In the genomic region with DNA sequence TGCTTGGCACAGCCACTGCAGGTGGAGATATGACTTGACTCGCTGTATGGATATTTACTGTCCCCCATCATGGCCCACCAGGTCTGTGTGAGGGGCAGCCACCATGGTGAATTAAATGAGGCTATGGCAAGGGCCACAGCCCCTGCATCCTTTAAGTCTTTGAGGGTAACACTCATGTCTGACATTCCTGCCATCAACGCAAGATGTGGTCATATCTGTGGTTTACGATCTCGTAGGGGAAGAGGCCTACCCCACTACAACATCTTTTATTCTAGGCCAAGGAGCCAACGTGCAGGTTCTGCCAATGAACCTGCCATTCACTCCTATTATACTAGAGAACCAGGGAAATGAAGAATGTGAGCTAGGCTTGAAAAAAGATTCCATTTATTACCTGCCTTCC, we compare ENCODE assay signal across 17 cellular contexts.
"Had no signal": no experiment of that assay in that cellular context is flagged by ENCODE, and none has a peak within 500 bp of the region (broad histone marks: within the 10 kb centered on the region; RNA-seq: fewer than 3 reads in every experiment).

No MANE protein-coding gene starts in this region.

- H3K27ac Mint-ChIP-seq: activated CD4-positive, alpha-beta T cell treated with anti-CD3 and anti-CD28 coated beads, Interleukin-2, amount 10 ng/mL, durations not matched to agents 7 days and 5 days; activated naive CD4-positive, alpha-beta T cell treated with anti-CD3 and anti-CD28 coated beads, Interleukin-2, amount 50 U/mL, for 24 hours; activated T-cell treated with anti-CD3 and anti-CD28 coated beads, Interleukin-2, amount 50 U/mL, for 24 hours; progenitor cell of endocrine pancreas; stimulated activated naive CD8-positive, alpha-beta T cell treated with anti-CD3 and anti-CD28 coated beads, Interleukin-15, amount 100 ng/mL, for 72 hours had no signal

- H3K27me3 ChIP-seq: brain microvascular endothelial cell, esophagus squamous epithelium, right lobe of liver, upper lobe of left lung had no signal

- ATAC-seq: mucosa of descending colon; naive thymus-derived CD8-positive, alpha-beta T cell; stimulated activated naive CD8-positive, alpha-beta T cell treated with anti-CD3 and anti-CD28 coated beads, Interleukin-15, amount 100 ng/mL, for 72 hours had no signal

- H3K27me3 Mint-ChIP-seq: activated naive CD4-positive, alpha-beta T cell treated with anti-CD3 and anti-CD28 coated beads, Interleukin-2, amount 50 U/mL, for 24 hours; central memory CD8-positive, alpha-beta T cell; naive thymus-derived CD8-positive, alpha-beta T cell; progenitor cell of endocrine pancreas had no signal

- H3K4me3 Mint-ChIP-seq: activated CD4-positive, alpha-beta T cell treated with anti-CD3 and anti-CD28 coated beads, Interleukin-2, amount 10 ng/mL, durations not matched to agents 7 days and 5 days; activated naive CD4-positive, alpha-beta T cell treated with anti-CD3 and anti-CD28 coated beads, Interleukin-2, amount 50 U/mL, for 24 hours; activated T-cell treated with anti-CD3 and anti-CD28 coated beads, Interleukin-2, amount 50 U/mL, for 24 hours; central memory CD8-positive, alpha-beta T cell; stimulated activated naive CD8-positive, alpha-beta T cell treated with anti-CD3 and anti-CD28 coated beads, Interleukin-15, amount 100 ng/mL, for 72 hours had no signal

- H3K36me3 Mint-ChIP-seq: activated naive CD4-positive, alpha-beta T cell treated with anti-CD3 and anti-CD28 coated beads, Interleukin-2, amount 50 U/mL, for 24 hours; naive thymus-derived CD8-positive, alpha-beta T cell had no signal

- DNase-seq: activated CD4-positive, alpha-beta T cell treated with anti-CD3 and anti-CD28 coated beads, Interleukin-2, amount 10 ng/mL, durations not matched to agents 7 days and 5 days; activated effector memory CD4-positive, alpha-beta T cell treated with Interleukin-2 at 50 U/mL for 16 hours; activated T-cell treated with anti-CD3 and anti-CD28 coated beads, Interleukin-2, amount 50 U/mL, for 24 hours; brain microvascular endothelial cell; cortex of kidney; effector CD4-positive, alpha-beta T cell; esophagus squamous epithelium; hippocampal formation; left ventricle myocardium inferior; mucosa of descending colon; naive thymus-derived CD8-positive, alpha-beta T cell; right lobe of liver; stimulated activated naive CD8-positive, alpha-beta T cell treated with anti-CD3 and anti-CD28 coated beads, Interleukin-15, amount 100 ng/mL, for 72 hours; upper lobe of left lung had no signal

- H3K9me3 ChIP-seq: esophagus squamous epithelium, left ventricle myocardium inferior, mucosa of descending colon, right lobe of liver, upper lobe of left lung had no signal

- H3K9me3 Mint-ChIP-seq: activated naive CD4-positive, alpha-beta T cell treated with anti-CD3 and anti-CD28 coated beads, Interleukin-2, amount 50 U/mL, for 24 hours; central memory CD8-positive, alpha-beta T cell had no signal

- H3K4me3 ChIP-seq: esophagus squamous epithelium, left ventricle myocardium inferior, mucosa of descending colon, right lobe of liver, upper lobe of left lung had no signal

- H3K27ac ChIP-seq: brain microvascular endothelial cell, esophagus squamous epithelium, left ventricle myocardium inferior, right lobe of liver, upper lobe of left lung had no signal

- H3K36me3 ChIP-seq: brain microvascular endothelial cell, esophagus squamous epithelium, left ventricle myocardium inferior, right lobe of liver, upper lobe of left lung had no signal
